ENCODE assay signal across 1 cellular context in the genomic region with DNA sequence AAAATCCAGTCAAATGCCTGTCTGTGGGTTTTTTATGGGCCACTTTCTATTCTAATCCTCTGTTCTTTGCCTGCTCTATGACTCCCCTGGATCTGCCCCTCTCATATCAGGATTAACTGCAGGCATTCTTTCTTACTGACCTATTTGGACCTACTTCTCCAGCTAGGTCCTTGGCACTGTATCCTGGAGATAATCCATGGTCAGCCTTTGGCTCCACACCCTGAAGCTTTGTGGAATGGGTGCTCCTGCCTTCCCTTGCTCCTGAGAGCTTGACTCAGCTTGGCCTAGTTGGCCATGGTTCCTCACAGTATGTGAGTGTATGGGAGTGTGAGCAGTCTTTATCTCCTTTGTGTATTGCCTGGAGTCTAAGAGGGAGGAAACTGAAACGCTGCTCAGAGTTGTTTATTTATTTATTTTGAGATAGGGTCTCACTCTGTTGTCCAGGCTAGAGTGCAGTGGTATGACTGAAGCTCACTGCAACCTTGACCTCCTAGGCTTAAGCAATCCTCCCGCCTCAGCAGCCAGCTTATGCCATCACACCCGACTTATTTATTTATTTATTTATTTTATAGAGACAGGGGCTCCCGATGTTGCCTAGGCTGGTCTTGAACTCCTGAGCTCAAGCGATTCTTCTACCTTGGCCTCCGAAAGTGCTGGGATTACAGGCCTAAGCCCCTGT.
TF ChIP-seq lines count a peak whose summit lies in the region.

No MANE protein-coding gene starts in this region.

TF ChIP-seq in A549, 52 proteins besides CTCF, POLR2A, EP300 and RAD21:
- TF ChIP-seq NR3C1 (IDR thresholded peaks at IDR 0.05) (no peak), HOXA7 (CRISPR knock-in tag; IDR thresholded peaks at IDR 0.05) (no peak), FOSL2 (IDR thresholded peaks at IDR 0.05) (no peak), FOSL2 (CRISPR knock-in tag; IDR thresholded peaks at IDR 0.05) (no peak)
- TF ChIP-seq, protein P1, sequence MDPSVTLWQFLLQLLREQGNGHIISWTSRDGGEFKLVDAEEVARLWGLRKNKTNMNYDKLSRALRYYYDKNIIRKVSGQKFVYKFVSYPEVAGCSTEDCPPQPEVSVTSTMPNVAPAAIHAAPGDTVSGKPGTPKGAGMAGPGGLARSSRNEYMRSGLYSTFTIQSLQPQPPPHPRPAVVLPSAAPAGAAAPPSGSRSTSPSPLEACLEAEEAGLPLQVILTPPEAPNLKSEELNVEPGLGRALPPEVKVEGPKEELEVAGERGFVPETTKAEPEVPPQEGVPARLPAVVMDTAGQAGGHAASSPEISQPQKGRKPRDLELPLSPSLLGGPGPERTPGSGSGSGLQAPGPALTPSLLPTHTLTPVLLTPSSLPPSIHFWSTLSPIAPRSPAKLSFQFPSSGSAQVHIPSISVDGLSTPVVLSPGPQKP (IDR thresholded peaks at IDR 0.05; ENCODE audit: low read depth, low read length): no peak
- TF ChIP-seq, protein P2, sequence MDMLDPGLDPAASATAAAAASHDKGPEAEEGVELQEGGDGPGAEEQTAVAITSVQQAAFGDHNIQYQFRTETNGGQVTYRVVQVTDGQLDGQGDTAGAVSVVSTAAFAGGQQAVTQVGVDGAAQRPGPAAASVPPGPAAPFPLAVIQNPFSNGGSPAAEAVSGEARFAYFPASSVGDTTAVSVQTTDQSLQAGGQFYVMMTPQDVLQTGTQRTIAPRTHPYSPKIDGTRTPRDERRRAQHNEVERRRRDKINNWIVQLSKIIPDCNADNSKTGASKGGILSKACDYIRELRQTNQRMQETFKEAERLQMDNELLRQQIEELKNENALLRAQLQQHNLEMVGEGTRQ (IDR thresholded peaks at IDR 0.05): no peak
